ENCODE assay signal across 9 cellular contexts in the genomic region with DNA sequence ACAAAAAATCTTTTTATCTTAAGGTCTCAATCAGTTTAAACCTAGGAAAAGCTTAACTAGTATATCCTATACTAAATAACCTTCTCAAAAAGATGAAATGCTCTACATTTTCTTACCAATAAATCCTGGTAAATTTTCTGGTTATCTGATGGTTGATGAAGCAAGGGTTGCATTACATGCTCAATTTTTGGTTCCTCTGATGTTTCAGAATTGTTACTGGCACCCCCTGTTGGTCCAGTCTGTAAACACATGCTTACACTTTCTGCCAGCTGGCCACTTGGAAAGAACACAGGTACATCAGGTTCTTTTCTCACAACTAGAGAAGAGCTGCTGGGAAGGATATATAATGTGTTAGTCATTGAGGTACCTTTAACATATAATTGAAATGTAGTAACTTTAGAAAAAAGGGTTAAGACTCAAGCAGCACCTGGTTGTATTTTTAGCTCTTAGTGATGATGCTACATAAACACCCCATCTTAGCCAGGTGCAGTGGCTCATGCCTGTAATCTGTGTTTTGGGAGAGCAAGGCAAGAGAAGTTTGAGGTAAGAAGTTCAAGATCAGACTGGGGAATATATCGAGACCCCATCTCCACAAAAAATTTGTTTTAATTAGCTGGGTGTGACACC. TPM values are rescaled to one million over a fixed set of nuclear protein-coding genes. Genes with fewer than 3 reads are reported as not detected.
DNase-seq lines count a peak whose midpoint lies in the region; ATAC-seq and TF ChIP-seq lines count a peak whose summit lies in the region.
"Had no signal": no experiment of that assay in that cellular context is flagged by ENCODE, and none has a peak within 500 bp of the region (broad histone marks: within the 10 kb centered on the region; RNA-seq: fewer than 3 reads in every experiment).

No MANE protein-coding gene starts in this region.

- no peak for TF ChIP-seq POLR2A in spleen (IDR thresholded peaks at IDR 0.05)

- intact Hi-C loops in Calu3 (cut with micrococcal nuclease; ENCODE audit: unreplicated experiment), result loop anchor here (1.0 kb wide), 2 partner anchors 69 to 84 kb away; no protein-coding TSS in a partner anchor
- intact Hi-C loops in spleen (cut with DNase I; ENCODE audit: low total_unique reads), result loop anchor here (5.0 kb wide), 1 partner anchor 71 kb away; a partner anchor contains a TSS

- H3K4me1 Mint-ChIP-seq in Calu3 (ENCODE audit: low read depth, unreplicated experiment), result no peaks in the 10 kb centered on the region
- no peaks in the 10 kb centered on the region for H3K4me1 Mint-ChIP-seq in activated T-cell treated with anti-CD3 and anti-CD28 coated beads, Interleukin-2, amount 50 U/mL, for 4 hours (ENCODE audit: low read depth)
- H3K4me1 Mint-ChIP-seq: activated B cell treated with CpG ODN at 0.5 μM for 24 hours had no signal

- BruUV-seq in Calu3 (replicated peaks; lab: Mats Ljungman, UMichigan), result no TSS peak

- no peak overlapping the region for H3K4me3 ChIP-seq in spleen

- peaks cover 0 to 66% (median 0%) of the 10 kb centered on the region in 6 donors for H3K36me3 ChIP-seq in spleen

- H3K4me1 ChIP-seq in spleen, result no peaks in the 10 kb centered on the region

- 93 to 100% (median 96%) methylated on average over 1 of the region's 1 CpG for WGBS in spleen, 5 donors

- H3K9me3 Mint-ChIP-seq in Calu3 (ENCODE audit: low read depth, unreplicated experiment), result no peaks in the 10 kb centered on the region
- no peaks in the 10 kb centered on the region for H3K9me3 Mint-ChIP-seq in activated T-cell treated with anti-CD3 and anti-CD28 coated beads, Interleukin-2, amount 50 U/mL, for 4 hours
- H3K9me3 Mint-ChIP-seq: activated B cell treated with CpG ODN at 0.5 μM for 24 hours had no signal

- peak; percentile 64 for DNase-seq in Calu3
- DNase-seq in NCI-H2227 (lab: John Stamatoyannopoulos, UW; ENCODE audit: unreplicated experiment), result peak; percentile 62
- peak; percentile 11 for DNase-seq in activated T-cell treated with anti-CD3 and anti-CD28 coated beads, Interleukin-2, amount 50 U/mL, for 4 hours
- DNase-seq in germinal center (ENCODE audit: low spot score), result peak; percentile 47
- DNase-seq in spleen, result no peak
- DNase-seq: activated B cell treated with CpG ODN at 0.5 μM for 24 hours had no signal

- no peak overlapping the region for H3K27ac ChIP-seq in spleen

- H3K36me3 Mint-ChIP-seq in Calu3 (ENCODE audit: insufficient read depth, unreplicated experiment), result peaks cover 53% of the 10 kb centered on the region
- peaks cover 7% of the 10 kb centered on the region for H3K36me3 Mint-ChIP-seq in activated T-cell treated with anti-CD3 and anti-CD28 coated beads, Interleukin-2, amount 50 U/mL, for 4 hours (ENCODE audit: insufficient read depth)

- CTCF ChIA-PET in Calu3 (lab: Charles Lee), result interaction anchor here (0.6 to 2.3 kb wide), 11 partner anchors 9 to 1861 kb away, joined by 3 to 52 read pairs (median 4); a partner anchor contains a TSS

- ATAC-seq in GM21447 (IDR thresholded peaks at IDR 0.05; ENCODE audit: unreplicated experiment) (peak; percentile 74), HG03196 (IDR thresholded peaks at IDR 0.05; ENCODE audit: unreplicated experiment) (no peak), GM19328 (IDR thresholded peaks at IDR 0.05; ENCODE audit: unreplicated experiment) (no peak)
- ATAC-seq in activated T-cell treated with anti-CD3 and anti-CD28 coated beads, Interleukin-2, amount 50 U/mL, for 4 hours, result no peak

- TF ChIP-seq CTCF in Calu3 (IDR thresholded peaks at IDR 0.05; ENCODE audit: unreplicated experiment), result peak; percentile 63
- peak; percentile 19 to 73 (median 64) for TF ChIP-seq CTCF in spleen (IDR thresholded peaks at IDR 0.05 in 8 of 11, conservative IDR thresholded peaks at IDR 0.05 in 3 of 11)

- no peaks in the 10 kb centered on the region for H3K27me3 ChIP-seq in spleen (replicated peaks in 1 of 7)

- no peaks in the 10 kb centered on the region for H3K27me3 Mint-ChIP-seq in Calu3 (ENCODE audit: unreplicated experiment)
- H3K27me3 Mint-ChIP-seq in activated T-cell treated with anti-CD3 and anti-CD28 coated beads, Interleukin-2, amount 50 U/mL, for 4 hours (ENCODE audit: low read depth), result no peaks in the 10 kb centered on the region
- H3K27me3 Mint-ChIP-seq: activated B cell treated with CpG ODN at 0.5 μM for 24 hours had no signal

- no peak overlapping the region for H3K4me3 Mint-ChIP-seq in Calu3 (ENCODE audit: low read depth, unreplicated experiment)
- H3K4me3 Mint-ChIP-seq in activated T-cell treated with anti-CD3 and anti-CD28 coated beads, Interleukin-2, amount 50 U/mL, for 4 hours, result no peak overlapping the region
- H3K4me3 Mint-ChIP-seq: activated B cell treated with CpG ODN at 0.5 μM for 24 hours had no signal

- no peaks in the 10 kb centered on the region for H3K9me3 ChIP-seq in spleen

- no peak overlapping the region for H3K27ac Mint-ChIP-seq in Calu3 (ENCODE audit: unreplicated experiment)
- H3K27ac Mint-ChIP-seq: activated B cell treated with CpG ODN at 0.5 μM for 24 hours had no signal

RNA-seq across cellular contexts. Expression of a gene that starts 30.9 kb away (rescaled TPM):
- not detected in 2 replicates for total RNA-seq in Calu3 (2022)
- total RNA-seq in activated T-cell treated with anti-CD3 and anti-CD28 coated beads, Interleukin-2, amount 50 U/mL, for 4 hours, result under 1 TPM; 0.05 to 0.14 (median 0.11) TPM
- total RNA-seq in spleen, result 10 to 100 TPM; 12.9 to 24.5 (median 16.0) TPM
- 10 to 100 TPM in 1 of 3 donors, 1 to 10 TPM in 2; 2.9 to 12.1 (median 4.4) TPM for polyA plus RNA-seq in spleen
- total RNA-seq: activated B cell treated with CpG ODN at 0.5 μM for 24 hours had no signal

RNA-seq across cellular contexts. Expression of a gene that starts 51.0 kb away (rescaled TPM):
- 52.5 and 62.4 TPM in 2 replicates for total RNA-seq in Calu3 (2022)
- 1 to 10 TPM; 7.3 to 9.2 (median 7.6) TPM for total RNA-seq in activated T-cell treated with anti-CD3 and anti-CD28 coated beads, Interleukin-2, amount 50 U/mL, for 4 hours
- total RNA-seq in spleen, result 1 to 10 TPM; 2.0 to 8.1 (median 3.9) TPM
- polyA plus RNA-seq in spleen, result 1 to 10 TPM in 2 of 3 donors, under 1 TPM in 1; 0.54 to 1.2 (median 1.1) TPM

Comparison
In these comparisons a context has a peak if more than half of its experiments do, and no peak if none do; other contexts are left out.
1. RNA of a gene that starts 30.9 kb away (total RNA-seq): 12.9 to 24.5 TPM in spleen; 0.05 to 0.14 TPM in activated T-cell treated with anti-CD3 and anti-CD28 coated beads, Interleukin-2, amount 50 U/mL, for 4 hours and not detected in Calu3; every median in the first group is over 10 times any median in the second.